In genomic region chr11:118615996-118616395, GRCh38 we compare ENCODE assay signal across 1 cellular context.
TF ChIP-seq lines count a peak whose summit lies in the region.

No MANE protein-coding gene starts in this region.

TF ChIP-seq in H1, 55 proteins besides CTCF, POLR2A, EP300 and RAD21:
- TF ChIP-seq JUND (IDR thresholded peaks at IDR 0.05; ENCODE audit: low read length), result no peak
- no peak for TF ChIP-seq CHD1 (IDR thresholded peaks at IDR 0.05; ENCODE audit: low read depth, low read length)
- no peak for TF ChIP-seq YY1 (IDR thresholded peaks at IDR 0.05; ENCODE audit: low read depth, low read length)
- no peak for TF ChIP-seq NANOG (IDR thresholded peaks at IDR 0.05; ENCODE audit: insufficient read depth, low read depth, low read length, poor library complexity, severe bottlenecking)
- no peak for TF ChIP-seq SIX5 (IDR thresholded peaks at IDR 0.05; ENCODE audit: low read depth, low read length)
- peak; percentile 63; the same call in 1 of the 2 replicates for TF ChIP-seq KDM1A (IDR thresholded peaks at IDR 0.05; ENCODE audit: borderline replicate concordance, low read length)
